ENCODE assay signal across 8 cellular contexts in the genomic region with DNA sequence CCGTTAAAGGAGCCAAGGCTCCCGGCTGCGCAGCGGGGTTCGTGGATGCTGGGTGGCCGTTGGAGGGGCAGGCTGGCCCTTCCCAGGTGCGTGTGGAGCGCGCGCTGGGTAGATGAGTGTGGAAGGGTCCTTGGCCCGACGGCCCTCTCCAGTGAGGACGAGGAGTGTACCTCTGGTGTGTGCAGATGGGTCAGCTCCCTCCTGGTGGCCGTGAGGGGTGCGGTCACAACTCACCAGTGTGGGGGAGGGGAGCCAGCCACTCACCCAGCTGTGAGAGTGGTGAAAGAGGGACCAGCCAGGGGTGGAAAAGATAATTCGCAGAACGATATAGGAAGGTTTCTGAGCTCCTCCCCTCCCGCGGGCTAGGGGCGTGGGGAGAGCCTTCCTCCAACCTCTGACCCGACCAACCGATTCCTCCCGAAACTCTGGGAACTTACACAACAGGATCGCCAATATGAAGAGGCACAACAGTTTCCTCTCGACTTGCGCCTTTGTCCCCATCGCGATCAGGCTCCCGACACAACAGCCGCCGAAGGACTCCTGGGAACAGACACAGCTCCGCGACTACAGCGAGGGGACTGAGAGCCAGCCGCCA. TPM values are rescaled to one million over a fixed set of nuclear protein-coding genes. Genes with fewer than 3 reads are reported as not detected.
A peak's percentile ranks its signal among the peaks of the same experiment; 100 is the strongest.
DNase-seq lines count a peak whose midpoint lies in the region; ATAC-seq and TF ChIP-seq lines count a peak whose summit lies in the region.

Gene F11R, minus strand, starts transcription at position 580 of the 595 bp plus-strand sequence. Its CDS starts 79 bp downstream, at position 501.

- no peaks in the 10 kb centered on the region for H3K9me3 Mint-ChIP-seq in activated T-helper 2 cell treated with anti-CD3 and anti-CD28 coated beads, Interferon-gamma antibody, Interleukin-2, Interleukin-4, amounts not matched to agents 10 μg/mL and 5 μg/mL and 100 μg/mL, durations not matched to agents 14 hours and 24 hours and 36 hours
- peaks cover 1% of the 10 kb centered on the region for H3K9me3 Mint-ChIP-seq in glutamatergic neuron (ENCODE audit: unreplicated experiment)

- intact Hi-C loops in activated T-helper 2 cell treated with anti-CD3 and anti-CD28 coated beads, Interferon-gamma antibody, Interleukin-2, Interleukin-4, amounts not matched to agents 10 μg/mL and 5 μg/mL and 100 μg/mL, durations not matched to agents 14 hours and 24 hours and 36 hours (cut with micrococcal nuclease), result loop anchor here (1.0 kb wide), 2 partner anchors 7 to 25 kb away; partner anchors contain the start of gene USF1

- TF ChIP-seq CTCF in AG09309 (IDR thresholded peaks at IDR 0.05; ENCODE audit: control insufficient read depth, insufficient read depth, low read depth, low read length, missing control alignments), result no peak
- TF ChIP-seq CTCF in GM12865 (IDR thresholded peaks at IDR 0.05; ENCODE audit: insufficient read depth, low read depth, low read length, missing control alignments), result peak; percentile 1
- TF ChIP-seq CTCF in glutamatergic neuron (IDR thresholded peaks at IDR 0.05; ENCODE audit: partially characterized antibody, unreplicated experiment), result peak; percentile 53
- peak in 1 of 3 donors; percentile 30 for TF ChIP-seq CTCF in omental fat pad (IDR thresholded peaks at IDR 0.05)

- DNase-seq in AG09309 (ENCODE audit: low read depth), result no peak
- DNase-seq in GM12865 (ENCODE audit: low read depth), result peak; percentile 61
- peak; percentile 81 for DNase-seq in NCI-H146 (lab: John Stamatoyannopoulos, UW)
- peak; percentile 25 for DNase-seq in activated T-helper 2 cell treated with anti-CD3 and anti-CD28 coated beads, Interferon-gamma antibody, Interleukin-2, Interleukin-4, amounts not matched to agents 10 μg/mL and 5 μg/mL and 100 μg/mL, durations not matched to agents 14 hours and 24 hours and 36 hours (ENCODE audit: low spot score)
- peak; percentile 68 for DNase-seq in glutamatergic neuron
- no peak for DNase-seq in omental fat pad (ENCODE audit: low spot score)
- no peak for DNase-seq in AG08395 (ENCODE audit: low spot score)

- peak; percentile 39 for ATAC-seq in HG02759 (IDR thresholded peaks at IDR 0.05; ENCODE audit: unreplicated experiment)
- ATAC-seq in omental fat pad (ENCODE audit: low FRiP score), result peak; percentile 78

- peak within 1 kb of the TSS; percentile 91 for H3K4me3 Mint-ChIP-seq in activated T-helper 2 cell treated with anti-CD3 and anti-CD28 coated beads, Interferon-gamma antibody, Interleukin-2, Interleukin-4, amounts not matched to agents 10 μg/mL and 5 μg/mL and 100 μg/mL, durations not matched to agents 14 hours and 24 hours and 36 hours (ENCODE audit: low read depth)
- peak within 1 kb of the TSS; percentile 89 for H3K4me3 Mint-ChIP-seq in glutamatergic neuron (ENCODE audit: unreplicated experiment)

- H3K36me3 Mint-ChIP-seq in activated T-helper 2 cell treated with anti-CD3 and anti-CD28 coated beads, Interferon-gamma antibody, Interleukin-2, Interleukin-4, amounts not matched to agents 10 μg/mL and 5 μg/mL and 100 μg/mL, durations not matched to agents 14 hours and 24 hours and 36 hours (ENCODE audit: low read depth), result no peaks in the 10 kb centered on the region
- H3K36me3 Mint-ChIP-seq in glutamatergic neuron (ENCODE audit: unreplicated experiment), result no peaks in the 10 kb centered on the region

- peaks cover 38% of the 10 kb centered on the region for H3K4me1 Mint-ChIP-seq in activated T-helper 2 cell treated with anti-CD3 and anti-CD28 coated beads, Interferon-gamma antibody, Interleukin-2, Interleukin-4, amounts not matched to agents 10 μg/mL and 5 μg/mL and 100 μg/mL, durations not matched to agents 14 hours and 24 hours and 36 hours (ENCODE audit: low read depth)
- peaks cover 5% of the 10 kb centered on the region for H3K4me1 Mint-ChIP-seq in glutamatergic neuron (ENCODE audit: low read depth, unreplicated experiment)

- H3K27me3 Mint-ChIP-seq in activated T-helper 2 cell treated with anti-CD3 and anti-CD28 coated beads, Interferon-gamma antibody, Interleukin-2, Interleukin-4, amounts not matched to agents 10 μg/mL and 5 μg/mL and 100 μg/mL, durations not matched to agents 14 hours and 24 hours and 36 hours (ENCODE audit: low read depth), result no peaks in the 10 kb centered on the region
- no peaks in the 10 kb centered on the region for H3K27me3 Mint-ChIP-seq in glutamatergic neuron (ENCODE audit: unreplicated experiment)

- H3K27ac Mint-ChIP-seq in activated T-helper 2 cell treated with anti-CD3 and anti-CD28 coated beads, Interferon-gamma antibody, Interleukin-2, Interleukin-4, amounts not matched to agents 10 μg/mL and 5 μg/mL and 100 μg/mL, durations not matched to agents 14 hours and 24 hours and 36 hours, result peak within 1 kb of the TSS; percentile 83
- peak within 1 kb of the TSS; percentile 82 for H3K27ac Mint-ChIP-seq in glutamatergic neuron (ENCODE audit: unreplicated experiment)

- H3K4me3 ChIP-seq in AG09309 (ENCODE audit: control insufficient read depth, low read depth, low read length) (peak within 1 kb of the TSS; percentile 42), GM12865 (ENCODE audit: low read depth, low read length) (peak within 1 kb of the TSS; percentile 64)

RNA-seq across cellular contexts. Expression of gene F11R, which starts in this region (rescaled TPM):
- total RNA-seq in activated T-helper 2 cell treated with anti-CD3 and anti-CD28 coated beads, Interferon-gamma antibody, Interleukin-2, Interleukin-4, amounts not matched to agents 10 μg/mL and 5 μg/mL and 100 μg/mL, durations not matched to agents 14 hours and 24 hours and 36 hours, result 15.4 and 15.5 TPM in 2 replicates
- 7.7 TPM for total RNA-seq in glutamatergic neuron (ENCODE audit: unreplicated experiment)
- 10 to 100 TPM; 31.7 to 52.8 (median 44.4) TPM for total RNA-seq in omental fat pad

Comparison
In these comparisons a context has a peak if more than half of its experiments do, and no peak if none do; other contexts are left out.
1. DNase-seq: peak in GM12865 (single experiment), NCI-H146 (single experiment), activated T-helper 2 cell treated with anti-CD3 and anti-CD28 coated beads, Interferon-gamma antibody, Interleukin-2, Interleukin-4, amounts not matched to agents 10 μg/mL and 5 μg/mL and 100 μg/mL, durations not matched to agents 14 hours and 24 hours and 36 hours (single experiment) and glutamatergic neuron (single experiment); none in AG09309 (single experiment), omental fat pad (single experiment) and AG08395 (single experiment).